26 cellular contexts compared by ENCODE assay signal in the genomic region with DNA sequence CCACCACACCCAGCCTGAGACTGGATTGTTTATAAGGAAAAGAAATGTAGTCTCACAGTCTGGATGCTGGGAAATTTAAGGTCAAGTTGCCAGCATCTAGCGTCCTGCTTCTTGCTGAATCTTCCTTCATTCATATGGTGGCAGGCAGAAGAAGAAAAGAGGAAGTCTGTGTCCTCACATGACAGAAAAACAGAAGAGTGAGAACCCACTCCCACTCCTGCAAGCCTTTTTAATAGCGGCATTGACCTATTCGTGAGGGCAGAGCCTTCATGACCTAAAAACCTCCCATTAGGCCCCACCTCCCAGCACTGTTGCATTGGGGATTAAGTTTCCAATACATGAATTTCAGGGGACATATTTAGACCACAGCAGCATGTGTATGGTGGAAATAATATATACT.
"Had no signal": no experiment of that assay in that cellular context is flagged by ENCODE, and none has a peak within 500 bp of the region (broad histone marks: within the 10 kb centered on the region; RNA-seq: fewer than 3 reads in every experiment).

No MANE protein-coding gene starts in this region.

- H3K9me3 ChIP-seq: ascending aorta, body of pancreas had no signal

- H3K27ac Mint-ChIP-seq: activated B cell treated with CpG ODN at 0.5 μM for 24 hours; activated CD4-positive, alpha-beta T cell treated with anti-CD3 and anti-CD28 coated beads, Interleukin-2, amount 10 ng/mL, durations not matched to agents 24 days and 14 days; activated naive CD4-positive, alpha-beta T cell treated with anti-CD3 and anti-CD28 coated beads, Interleukin-2, amount 50 U/mL, for 72 hours; activated naive CD8-positive, alpha-beta T cell treated with anti-CD3 and anti-CD28 coated beads, Interleukin-2, amount 50 U/mL, for 24 hours; T-cell had no signal

- H3K4me1 Mint-ChIP-seq: activated B cell treated with CpG ODN at 0.5 μM for 24 hours; activated CD4-positive, alpha-beta T cell treated with anti-CD3 and anti-CD28 coated beads, Interleukin-2, amount 10 ng/mL, durations not matched to agents 24 days and 14 days; activated naive CD8-positive, alpha-beta T cell treated with anti-CD3 and anti-CD28 coated beads, Interleukin-2, amount 50 U/mL, for 24 hours; T-cell had no signal

- DNase-seq: activated B cell treated with CpG ODN at 0.5 μM for 24 hours; activated CD4-positive, alpha-beta T cell treated with anti-CD3 and anti-CD28 coated beads for 1 hour; activated CD4-positive, alpha-beta T cell treated with anti-CD3 and anti-CD28 coated beads, Interleukin-2, amount 10 ng/mL, durations not matched to agents 24 days and 14 days; activated CD4-positive, alpha-beta T cell treated with anti-CD3 and anti-CD28 coated beads, Interleukin-2, amount 50 U/mL, for 48 hours; activated effector memory CD4-positive, alpha-beta T cell treated with anti-CD3 and anti-CD28 coated beads, Interleukin-2, amount 50 U/mL, for 16 hours; activated naive CD4-positive, alpha-beta T cell treated with Interleukin-2 at 50 U/mL for 16 hours; activated naive CD8-positive, alpha-beta T cell treated with anti-CD3 and anti-CD28 coated beads, Interleukin-2, amount 50 U/mL, for 24 hours; activated T-cell treated with anti-CD3 and anti-CD28 coated beads, Interleukin-2, amount 50 U/mL, for 4 hours; amniotic stem cell; body of pancreas; central memory CD4-positive, alpha-beta T cell; Karpas-422; MM.1S; NCI-H1105; NCI-H1436; NCI-H1694 treated with DMSO at 0.1 percent for 48 hours; NCI-H2029 treated with DMSO at 0.1 percent for 48 hours; NCI-H446; NCI-H524; PC-3; SHP77 treated with DMSO at 0.1 percent for 48 hours; T-cell; T-helper 2 cell had no signal

- ATAC-seq: activated naive CD4-positive, alpha-beta T cell treated with anti-CD3 and anti-CD28 coated beads, Interleukin-2, amount 50 U/mL, for 72 hours; activated naive CD8-positive, alpha-beta T cell treated with anti-CD3 and anti-CD28 coated beads, Interleukin-2, amount 50 U/mL, for 24 hours; activated T-cell treated with anti-CD3 and anti-CD28 coated beads, Interleukin-2, amount 50 U/mL, for 4 hours; body of pancreas; PC-3; T-cell had no signal

- H3K27me3 ChIP-seq: ascending aorta, body of pancreas had no signal

- H3K4me3 Mint-ChIP-seq: activated B cell treated with CpG ODN at 0.5 μM for 24 hours; activated CD4-positive, alpha-beta T cell treated with anti-CD3 and anti-CD28 coated beads, Interleukin-2, amount 10 ng/mL, durations not matched to agents 24 days and 14 days; activated naive CD8-positive, alpha-beta T cell treated with anti-CD3 and anti-CD28 coated beads, Interleukin-2, amount 50 U/mL, for 24 hours; activated T-cell treated with anti-CD3 and anti-CD28 coated beads, Interleukin-2, amount 50 U/mL, for 4 hours; T-cell had no signal

- H3K36me3 Mint-ChIP-seq: activated naive CD4-positive, alpha-beta T cell treated with anti-CD3 and anti-CD28 coated beads, Interleukin-2, amount 50 U/mL, for 72 hours; T-cell had no signal

- H3K9me3 Mint-ChIP-seq: activated B cell treated with CpG ODN at 0.5 μM for 24 hours; activated CD4-positive, alpha-beta T cell treated with anti-CD3 and anti-CD28 coated beads, Interleukin-2, amount 10 ng/mL, durations not matched to agents 24 days and 14 days; activated T-cell treated with anti-CD3 and anti-CD28 coated beads, Interleukin-2, amount 50 U/mL, for 4 hours had no signal

- H3K4me3 ChIP-seq: ascending aorta, body of pancreas, SK-N-MC had no signal

- H3K27me3 Mint-ChIP-seq: activated B cell treated with CpG ODN at 0.5 μM for 24 hours; activated CD4-positive, alpha-beta T cell treated with anti-CD3 and anti-CD28 coated beads, Interleukin-2, amount 10 ng/mL, durations not matched to agents 24 days and 14 days; T-cell had no signal

- H3K36me3 ChIP-seq: ascending aorta had no signal

- H3K27ac ChIP-seq: ascending aorta, body of pancreas, SK-N-MC had no signal

- H3K4me1 ChIP-seq: ascending aorta, body of pancreas had no signal
